8 cellular contexts compared by ENCODE assay signal in genomic region chr7:56371792-56372191, GRCh38.
DNase-seq lines count a peak whose midpoint lies in the region; ATAC-seq and TF ChIP-seq lines count a peak whose summit lies in the region.
"Not testable (repeated sequence)": the region's sequence is repeated elsewhere in the genome, so short reads cannot be mapped to it uniquely, and the experiment has no call there.

No MANE protein-coding gene starts in this region.

- not testable (repeated sequence) for H3K4me1 ChIP-seq in right lobe of liver

- DNase-seq in HFFc6: peak; percentile 12
- peak; percentile 4 to 30 for DNase-seq in activated CD4-positive, alpha-beta T cell treated with anti-CD3 and anti-CD28 coated beads, Interleukin-2, amount 50 U/mL, for 24 hours (ENCODE audit: low read depth in 1 of 2, low spot score in 1 of 2)
- peak; percentile 80 for DNase-seq in activated effector memory CD4-positive, alpha-beta T cell treated with anti-CD3 and anti-CD28 coated beads, Interleukin-2, amount 50 U/mL, for 16 hours
- peak; percentile 16 to 23 (median 20) for DNase-seq in effector memory CD8-positive, alpha-beta T cell
- peak in 2 of 3 donors; percentile 45 to 72 for DNase-seq in right lobe of liver
- DNase-seq in posterior cingulate gyrus: peak in 6 of 10 donors; percentile 34 to 98 (median 78)
- DNase-seq in stimulated activated CD4-positive, alpha-beta T cell treated with anti-CD3 and anti-CD28 coated beads, TNF-alpha, amount 100 ng/mL, for 1 hour (ENCODE audit: low read depth in 3 of 3, low spot score in 1 of 3): peak in 2 of 3 donors; percentile 4 to 33
- DNase-seq in type B pancreatic cell (ENCODE audit: extremely low spot score, unreplicated experiment): peak; percentile 76

- not testable (repeated sequence) for H3K27ac ChIP-seq in right lobe of liver

- not testable (repeated sequence) for H3K4me1 Mint-ChIP-seq in HFFc6 (ENCODE audit: low read depth); effector memory CD8-positive, alpha-beta T cell (ENCODE audit: low read depth in 2 of 2); type B pancreatic cell (ENCODE audit: unreplicated experiment)

- not testable (repeated sequence) for TF ChIP-seq POLR2A in right lobe of liver (IDR thresholded peaks at IDR 0.05)

- not testable (repeated sequence) for H3K4me3 ChIP-seq in right lobe of liver

- not testable (repeated sequence) for H3K27ac Mint-ChIP-seq in HFFc6; effector memory CD8-positive, alpha-beta T cell; type B pancreatic cell

- H3K9me3 ChIP-seq in right lobe of liver: not testable (repeated sequence)

- ATAC-seq in effector memory CD8-positive, alpha-beta T cell (replicated peaks); right lobe of liver: not testable (repeated sequence)

- WGBS in right lobe of liver (ENCODE audit: insufficient coverage, low coverage, low lambda C conversion rate, missing lambda C conversion rate): 92% methylated on average over 21 of the region's 27 CpGs

- peaks cover 12% of the 10 kb centered on the region; the same call in 1 of the 2 replicates for H3K9me3 Mint-ChIP-seq in HFFc6
- H3K9me3 Mint-ChIP-seq in effector memory CD8-positive, alpha-beta T cell; type B pancreatic cell: not testable (repeated sequence)

- intact Hi-C loops in right lobe of liver (cut with DNase I); posterior cingulate gyrus (cut with DNase I): not testable (repeated sequence)

- H3K27me3 Mint-ChIP-seq in HFFc6 (ENCODE audit: insufficient read depth); effector memory CD8-positive, alpha-beta T cell; type B pancreatic cell: not testable (repeated sequence)

- not testable (repeated sequence) for H3K27me3 ChIP-seq in right lobe of liver

- not testable (repeated sequence) for H3K36me3 ChIP-seq in right lobe of liver

- not testable (repeated sequence) for H3K36me3 Mint-ChIP-seq in HFFc6 (ENCODE audit: low read depth); effector memory CD8-positive, alpha-beta T cell (ENCODE audit: insufficient read depth); type B pancreatic cell

- not testable (repeated sequence) for TF ChIP-seq CTCF in HFFc6 (IDR thresholded peaks at IDR 0.05); right lobe of liver (IDR thresholded peaks at IDR 0.05); type B pancreatic cell (conservative IDR thresholded peaks at IDR 0.05)

- H3K4me3 Mint-ChIP-seq in HFFc6; effector memory CD8-positive, alpha-beta T cell; type B pancreatic cell: not testable (repeated sequence)

Comparison
In these comparisons a context has a peak if more than half of its experiments do, and no peak if none do; other contexts are left out.
1. DNase-seq: peak in every context shown above with its lines; median percentile 80 in activated effector memory CD4-positive, alpha-beta T cell treated with anti-CD3 and anti-CD28 coated beads, Interleukin-2, amount 50 U/mL, for 16 hours; 78 in posterior cingulate gyrus; 76 in type B pancreatic cell; 58 in right lobe of liver; 20 in effector memory CD8-positive, alpha-beta T cell; 18 in stimulated activated CD4-positive, alpha-beta T cell treated with anti-CD3 and anti-CD28 coated beads, TNF-alpha, amount 100 ng/mL, for 1 hour; 17 in activated CD4-positive, alpha-beta T cell treated with anti-CD3 and anti-CD28 coated beads, Interleukin-2, amount 50 U/mL, for 24 hours; 12 in HFFc6.